ENCODE assay signal across 8 cellular contexts in the genomic region with DNA sequence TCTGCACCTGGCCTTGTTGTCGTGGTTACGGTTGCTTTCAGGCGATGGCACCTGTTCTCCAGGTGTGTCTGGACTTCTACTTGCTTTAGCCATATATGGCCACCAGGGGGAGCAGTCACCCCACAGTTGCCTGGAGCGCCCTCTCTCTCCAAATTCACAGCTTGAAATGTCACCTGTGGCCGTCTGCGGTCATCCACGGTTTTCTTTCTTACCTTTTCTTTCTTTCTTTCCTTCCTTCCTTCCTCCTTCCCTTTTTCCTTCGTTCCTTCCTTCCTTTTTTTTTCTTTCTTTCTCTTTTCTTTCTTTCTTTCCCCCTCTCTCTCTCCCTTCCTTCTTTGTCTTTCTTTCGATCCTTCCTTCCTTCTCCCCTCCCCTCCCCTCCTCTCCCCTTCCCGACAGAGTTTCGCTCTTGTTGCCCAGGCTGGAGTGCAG.
A peak's percentile ranks its signal among the peaks of the same experiment; 100 is the strongest.
DNase-seq lines count a peak whose midpoint lies in the region; ATAC-seq, FAIRE-seq and TF ChIP-seq lines count a peak whose summit lies in the region.

No MANE protein-coding gene starts in this region.

- WGBS in small intestine, 3 donors: 11 to 31% (median 16%) methylated on average over 10 to 11 of the region's 11 CpGs

- no peaks in the 10 kb centered on the region for H3K4me1 ChIP-seq in cardiac muscle cell (ENCODE audit: low read depth)
- no peaks in the 10 kb centered on the region for H3K4me1 ChIP-seq in small intestine (ENCODE audit: control insufficient read depth in 2 of 2, insufficient read depth in 1 of 2, low read depth in 1 of 2, low read length in 1 of 2)

- no peak overlapping the region for H3K4me3 ChIP-seq in AG04449 (ENCODE audit: low read depth, low read length)
- H3K4me3 ChIP-seq in cardiac muscle cell: no peak overlapping the region
- no peak overlapping the region for H3K4me3 ChIP-seq in small intestine (ENCODE audit: low read depth in 1 of 2, low read length in 2 of 2)

- POLR2A ChIA-PET in AG04449 (lab: Yijun Ruan, JAX): interaction anchor here (0.6 kb wide), 1 partner anchor 19 kb away, joined by 4 read pairs; no protein-coding TSS in a partner anchor

- H3K9me3 ChIP-seq in cardiac muscle cell (ENCODE audit: low read depth) (no peaks in the 10 kb centered on the region), small intestine (ENCODE audit: control insufficient read depth, low read depth) (no peaks in the 10 kb centered on the region)

- TF ChIP-seq CTCF in AG04449 (IDR thresholded peaks at IDR 0.05; ENCODE audit: insufficient read depth, low read length, missing control alignments): peak; percentile 59
- peak; percentile 80 for TF ChIP-seq CTCF in cardiac muscle cell (IDR thresholded peaks at IDR 0.05; ENCODE audit: low read depth, low read length)

- no peak for FAIRE-seq in small intestine (lab: Jason Lieb, UNC)

- CTCF ChIA-PET in AG04449 (lab: Yijun Ruan, JAX): interaction anchor here (0.8 to 1.8 kb wide), 3 partner anchors 8 to 291 kb away, joined by 4 to 5 read pairs (median 4); no protein-coding TSS in a partner anchor

- H3K36me3 ChIP-seq in cardiac muscle cell: no peaks in the 10 kb centered on the region
- H3K36me3 ChIP-seq in small intestine (ENCODE audit: control insufficient read depth in 2 of 2, insufficient read depth in 2 of 2, low read length in 2 of 2): peaks cover 0 to 3% of the 10 kb centered on the region in 2 donors

- no peaks in the 10 kb centered on the region for H3K27me3 ChIP-seq in cardiac muscle cell
- H3K27me3 ChIP-seq in small intestine (ENCODE audit: control insufficient read depth in 2 of 2, insufficient read depth in 2 of 2, low read length in 2 of 2): no peaks in the 10 kb centered on the region

- H3K27ac ChIP-seq in cardiac muscle cell: no peak overlapping the region
- no peak overlapping the region for H3K27ac ChIP-seq in small intestine (ENCODE audit: low read depth in 1 of 2, low read length in 1 of 2)

- no peak for DNase-seq in AG04449 (ENCODE audit: low read depth, low spot score)
- DNase-seq in HPDE6-E6E7 (ENCODE audit: extremely low spot score): peak; percentile 25
- peak; percentile 85 for DNase-seq in RPMI8226
- peak; percentile 47 for DNase-seq in activated T-helper 9 cell treated with anti-CD3 and anti-CD28 coated beads, Interleukin-2, amount 50 U/mL, for 16 hours (ENCODE audit: low read depth)
- DNase-seq in cardiac muscle cell (ENCODE audit: low read depth in 1 of 2, low spot score in 1 of 2): peak; percentile 34 to 62
- peak; percentile 65 for DNase-seq in small intestine
- DNase-seq in NCI-H226: no peak

- ATAC-seq in GM18867 (IDR thresholded peaks at IDR 0.05; ENCODE audit: unreplicated experiment): peak; percentile 77

Comparison
In these comparisons a context has a peak if more than half of its experiments do, and no peak if none do; other contexts are left out.
1. DNase-seq: peak in HPDE6-E6E7 (single experiment), RPMI8226 (single experiment), activated T-helper 9 cell treated with anti-CD3 and anti-CD28 coated beads, Interleukin-2, amount 50 U/mL, for 16 hours (single experiment), cardiac muscle cell (2 of 2) and small intestine (single experiment); none in AG04449 (single experiment) and NCI-H226 (single experiment).